16 cellular contexts compared by ENCODE assay signal in the genomic region with DNA sequence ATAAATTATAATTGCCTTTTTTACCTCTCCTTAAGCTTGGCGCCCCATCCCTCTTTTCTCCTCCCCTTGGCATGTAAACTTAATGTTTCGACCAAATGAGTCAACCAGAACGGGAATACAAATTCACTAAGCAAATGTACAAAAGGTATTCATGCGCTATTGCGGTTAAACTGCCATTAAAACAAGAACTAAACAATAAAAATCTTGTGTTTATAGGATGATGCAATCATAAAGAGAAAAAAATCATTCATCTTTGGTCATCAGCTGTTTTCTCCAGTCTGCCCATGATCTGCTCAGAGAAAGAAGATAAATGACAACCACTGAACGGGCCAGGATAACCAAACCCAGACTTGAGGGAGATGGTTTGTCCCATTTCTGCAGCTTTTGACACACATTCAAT.
A peak's percentile ranks its signal among the peaks of the same experiment; 100 is the strongest.
DNase-seq lines count a peak whose midpoint lies in the region; ATAC-seq and TF ChIP-seq lines count a peak whose summit lies in the region.
"Had no signal": no experiment of that assay in that cellular context is flagged by ENCODE, and none has a peak within 500 bp of the region (broad histone marks: within the 10 kb centered on the region; RNA-seq: fewer than 3 reads in every experiment).

No MANE protein-coding gene starts in this region.

- DNase-seq in IMR-90 (no peak), MG63 (peak; percentile 12), RPMI7951 (ENCODE audit: low read depth) (peak; percentile 26), epithelial cell of prostate (ENCODE audit: low read depth, low spot score) (peak; percentile 50), ACHN (no peak)
- DNase-seq: BE2C; CD4-positive, alpha-beta memory T cell; DMS79; EL; HFFc6 had no signal

- H2AK9ac ChIP-seq in IMR-90 (replicated peaks; ENCODE audit: low read depth, low read length, poor library complexity), result no peak overlapping the region

- H4K8ac ChIP-seq in IMR-90 (ENCODE audit: low read depth in 2 of 2, low read length in 2 of 2), result no peak overlapping the region

- H4K20me1 ChIP-seq in IMR-90 (ENCODE audit: insufficient read depth, low read length), result no peaks in the 10 kb centered on the region

- H4K5ac ChIP-seq in IMR-90 (ENCODE audit: low read depth, low read length), result no peak overlapping the region

- no peak for TF ChIP-seq CTCF in IMR-90 (conservative IDR thresholded peaks at IDR 0.05; ENCODE audit: low read depth, low read length)

- H3K9me1 ChIP-seq in IMR-90 (ENCODE audit: insufficient read depth, low read length), result no peaks in the 10 kb centered on the region

- no peak overlapping the region for H3K18ac ChIP-seq in IMR-90 (ENCODE audit: low read depth, low read length)

- no peak overlapping the region for H3K23ac ChIP-seq in IMR-90 (ENCODE audit: low read depth, low read length)

- no peak for TF ChIP-seq POLR2A in IMR-90 (IDR thresholded peaks at IDR 0.05; ENCODE audit: low read depth, low read length)

- H4K91ac ChIP-seq in IMR-90 (ENCODE audit: insufficient read depth, low read depth, low read length), result no peak overlapping the region

- H2BK120ac ChIP-seq in IMR-90 (ENCODE audit: low read depth, low read length), result no peak overlapping the region

- H3K79me1 ChIP-seq in IMR-90 (ENCODE audit: low read depth in 1 of 2, low read length in 2 of 2), result no peaks in the 10 kb centered on the region

- H3K4me1 ChIP-seq in IMR-90 (ENCODE audit: control insufficient read depth, insufficient read depth, low read length), result no peaks in the 10 kb centered on the region
- H3K4me1 ChIP-seq: BE2C, HAP-1 had no signal

- H2AK5ac ChIP-seq in IMR-90 (ENCODE audit: low read depth, low read length), result no peak overlapping the region

- no peak overlapping the region for H3K9ac ChIP-seq in IMR-90 (ENCODE audit: low read depth, low read length)

- ATAC-seq in IMR-90 (ENCODE audit: low read depth) (no peak), GM21737 (IDR thresholded peaks at IDR 0.05; ENCODE audit: unreplicated experiment) (no peak), HG02759 (IDR thresholded peaks at IDR 0.05; ENCODE audit: unreplicated experiment) (no peak), GM19463 (IDR thresholded peaks at IDR 0.05; ENCODE audit: unreplicated experiment) (no peak)

- POLR2A ChIA-PET in IMR-90 (lab: Charles Lee; ENCODE audit: unreplicated experiment), result no interaction called here

- dilution Hi-C loops in IMR-90 (cut with HindIII; ENCODE audit: low sequenced_read_pairs, unreplicated experiment), result no loop called here

- H3K36me3 ChIP-seq in IMR-90 (ENCODE audit: control insufficient read depth, insufficient read depth, low read length) (no peaks in the 10 kb centered on the region), MG63 (no peaks in the 10 kb centered on the region)
- H3K36me3 ChIP-seq: BE2C, HAP-1 had no signal

- WGBS in IMR-90 (ENCODE audit: extremely low coverage in 2 of 2, insufficient read length in 1 of 2), 2 experiments, result no CpG with 5 or more reads among the region's 6 CpGs

- CTCF ChIA-PET in IMR-90 (lab: Yijun Ruan, JAX), result no interaction called here

- peaks cover 4% of the 10 kb centered on the region; the same call in 1 of the 2 replicates for H3K9me3 ChIP-seq in IMR-90 (ENCODE audit: control insufficient read depth, insufficient read depth, low read length)
- H3K9me3 ChIP-seq in MG63, result no peaks in the 10 kb centered on the region; the same call in 1 of the 2 replicates
- H3K9me3 ChIP-seq: BE2C, HAP-1 had no signal

- no peak overlapping the region for H3K4ac ChIP-seq in IMR-90 (ENCODE audit: low read depth, low read length)

- H3K4me2 ChIP-seq in IMR-90 (ENCODE audit: low read depth, low read length), result no peak overlapping the region

- TF ChIP-seq RAD21 in IMR-90 (IDR thresholded peaks at IDR 0.05; ENCODE audit: low read length), result no peak

- H2BK20ac ChIP-seq in IMR-90 (ENCODE audit: low read depth, low read length), result no peak overlapping the region

- H3K27me3 ChIP-seq in IMR-90 (ENCODE audit: control insufficient read depth, insufficient read depth, low read length), result no peaks in the 10 kb centered on the region
- no peaks in the 10 kb centered on the region for H3K27me3 ChIP-seq in MG63
- H3K27me3 ChIP-seq: BE2C had no signal

- H3K14ac ChIP-seq in IMR-90 (replicated peaks; ENCODE audit: low read depth, low read length), result no peak overlapping the region

- H2BK5ac ChIP-seq in IMR-90 (ENCODE audit: low read depth, low read length, poor library complexity, severe bottlenecking), result no peak overlapping the region

- no peak overlapping the region for H3K27ac ChIP-seq in IMR-90 (ENCODE audit: insufficient read depth, low read length)
- H3K27ac ChIP-seq in epithelial cell of prostate, result no peak overlapping the region
- H3K27ac ChIP-seq: C4-2B, HL-60 had no signal

- H2BK15ac ChIP-seq in IMR-90 (ENCODE audit: low read depth, low read length), result no peak overlapping the region

- no peak overlapping the region for H3K4me3 ChIP-seq in IMR-90 (ENCODE audit: insufficient read depth, low read depth, low read length)
- no peak overlapping the region for H3K4me3 ChIP-seq in MG63
- H3K4me3 ChIP-seq: HAP-1 had no signal

- in situ Hi-C loops in IMR-90 (cut with MboI; ENCODE audit: low sequenced_read_pairs) (no loop called here), ACHN (cut with HindIII; ENCODE audit: low pct_ligation_motif_present, low pct_unique_long_range_greater_than_20kb, low sequenced_read_pairs) (no loop called here)

- no peak overlapping the region for H2AFZ ChIP-seq in IMR-90 (replicated peaks; ENCODE audit: low read length, poor library complexity)

- no TSS peak for BruUV-seq in IMR-90 (replicated peaks; lab: Mats Ljungman, UMichigan)

- H3K56ac ChIP-seq in IMR-90 (ENCODE audit: extremely low read depth, insufficient read depth, low read length), result no peak overlapping the region

- intact Hi-C loops in IMR-90 (cut with micrococcal nuclease), result no loop called here

TF ChIP-seq in IMR-90, 13 proteins besides CTCF, POLR2A, EP300 and RAD21:
- TF ChIP-seq MAFK (IDR thresholded peaks at IDR 0.05; ENCODE audit: low read depth, low read length) (no peak), CEBPB (IDR thresholded peaks at IDR 0.05; ENCODE audit: low read depth, low read length) (peak; percentile 58)

Comparison
In these comparisons a context has a peak if more than half of its experiments do, and no peak if none do; other contexts are left out.
1. DNase-seq: peak in MG63 (single experiment), RPMI7951 (single experiment) and epithelial cell of prostate (single experiment); none in IMR-90 (single experiment) and ACHN (single experiment).